In the genomic region with DNA sequence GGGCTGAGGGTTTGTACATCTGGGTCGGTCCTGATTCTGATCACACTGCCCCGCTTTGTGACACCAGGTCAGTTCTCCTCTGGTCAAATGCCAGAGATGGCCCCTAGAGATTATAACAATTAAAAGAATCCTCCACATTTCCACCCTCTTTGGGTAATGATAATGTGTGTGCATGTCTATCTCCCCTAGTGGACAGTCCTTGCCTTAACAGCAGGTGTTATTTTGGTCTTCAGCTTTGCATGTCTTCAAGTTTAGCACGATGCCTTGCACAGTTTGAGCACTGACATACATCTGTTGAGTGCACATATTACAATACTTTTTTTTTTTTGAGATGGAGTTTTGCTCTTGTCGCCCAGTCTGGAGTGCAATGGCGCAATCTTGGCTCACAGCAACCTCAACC, we compare ENCODE assay signal across 13 cellular contexts. TPM values are rescaled to one million over a fixed set of nuclear protein-coding genes. Genes with fewer than 3 reads are reported as not detected.
DNase-seq lines count a peak whose midpoint lies in the region; ATAC-seq and TF ChIP-seq lines count a peak whose summit lies in the region.
"Had no signal": no experiment of that assay in that cellular context is flagged by ENCODE, and none has a peak within 500 bp of the region (broad histone marks: within the 10 kb centered on the region; RNA-seq: fewer than 3 reads in every experiment).

No MANE protein-coding gene starts in this region.

- no peaks in the 10 kb centered on the region for H3K4me1 Mint-ChIP-seq in activated CD8-positive, alpha-beta T cell treated with anti-CD3 and anti-CD28 coated beads for 36 hours (ENCODE audit: low read depth)
- no peaks in the 10 kb centered on the region for H3K4me1 Mint-ChIP-seq in activated CD8-positive, alpha-beta T cell treated with anti-CD3 and anti-CD28 coated beads, Interleukin-2, amount 10 ng/mL, durations not matched to agents 7 days and 5 days (ENCODE audit: low read depth)
- H3K4me1 Mint-ChIP-seq in stimulated activated memory B cell treated with anti-CD40 and anti-IgM and Interleukin-4, amounts not matched to agents 10 μg/mL and 1 μg/mL and 100 μg/mL, for 72 hours: no peaks in the 10 kb centered on the region
- H3K4me1 Mint-ChIP-seq: activated CD4-positive, alpha-beta T cell treated with anti-CD3 and anti-CD28 coated beads, Interleukin-2, amount 10 ng/mL, durations not matched to agents 24 days and 14 days had no signal

- H3K36me3 Mint-ChIP-seq in activated CD8-positive, alpha-beta T cell treated with anti-CD3 and anti-CD28 coated beads for 36 hours (ENCODE audit: low read depth): no peaks in the 10 kb centered on the region
- H3K36me3 Mint-ChIP-seq in activated CD8-positive, alpha-beta T cell treated with anti-CD3 and anti-CD28 coated beads, Interleukin-2, amount 10 ng/mL, durations not matched to agents 7 days and 5 days (ENCODE audit: low read depth): no peaks in the 10 kb centered on the region
- H3K36me3 Mint-ChIP-seq in stimulated activated memory B cell treated with anti-CD40 and anti-IgM and Interleukin-4, amounts not matched to agents 10 μg/mL and 1 μg/mL and 100 μg/mL, for 72 hours: no peaks in the 10 kb centered on the region

- no TSS peak for BruUV-seq in mammary epithelial cell (replicated peaks; lab: Mats Ljungman, UMichigan)

- peak; percentile 35 for TF ChIP-seq CTCF in activated CD8-positive, alpha-beta T cell treated with anti-CD3 and anti-CD28 coated beads for 36 hours (IDR thresholded peaks at IDR 0.05)
- peak; percentile 53 to 63 for TF ChIP-seq CTCF in mammary epithelial cell (conservative IDR thresholded peaks at IDR 0.05 in 1 of 2, IDR thresholded peaks at IDR 0.05 in 1 of 2; ENCODE audit: extremely low read depth in 1 of 2, insufficient read depth in 1 of 2, low read depth in 1 of 2, low read length in 2 of 2)

- no peaks in the 10 kb centered on the region for H3K4me1 ChIP-seq in mammary epithelial cell (ENCODE audit: insufficient read depth, low read length)

- H2AFZ ChIP-seq in mammary epithelial cell (ENCODE audit: low read depth, low read length): no peak overlapping the region

- dilution Hi-C loops in mammary epithelial cell (cut with HindIII; ENCODE audit: low sequenced_read_pairs): no loop called here

- 97% methylated on average over 5 of the region's 5 CpGs for WGBS in mammary epithelial cell (ENCODE audit: low coverage, missing lambda C conversion rate)

- H3K27ac Mint-ChIP-seq in activated CD8-positive, alpha-beta T cell treated with anti-CD3 and anti-CD28 coated beads for 36 hours: no peak overlapping the region
- no peak overlapping the region for H3K27ac Mint-ChIP-seq in activated CD8-positive, alpha-beta T cell treated with anti-CD3 and anti-CD28 coated beads, Interleukin-2, amount 10 ng/mL, durations not matched to agents 7 days and 5 days
- H3K27ac Mint-ChIP-seq in stimulated activated memory B cell treated with anti-CD40 and anti-IgM and Interleukin-4, amounts not matched to agents 10 μg/mL and 1 μg/mL and 100 μg/mL, for 72 hours: no peak overlapping the region
- H3K27ac Mint-ChIP-seq: activated CD4-positive, alpha-beta T cell treated with anti-CD3 and anti-CD28 coated beads, Interleukin-2, amount 10 ng/mL, durations not matched to agents 24 days and 14 days; CD4-positive, alpha-beta T cell had no signal

- no peaks in the 10 kb centered on the region for H3K79me2 ChIP-seq in mammary epithelial cell (ENCODE audit: insufficient read depth, low read length)

- no peak overlapping the region for H3K9ac ChIP-seq in mammary epithelial cell (ENCODE audit: insufficient read depth, low read length)

- peak; percentile 66 for ATAC-seq in activated CD8-positive, alpha-beta T cell treated with anti-CD3 and anti-CD28 coated beads for 36 hours
- ATAC-seq in activated CD8-positive, alpha-beta T cell treated with anti-CD3 and anti-CD28 coated beads, Interleukin-2, amount 10 ng/mL, durations not matched to agents 7 days and 5 days: no peak
- ATAC-seq in stimulated activated memory B cell treated with anti-CD40 and anti-IgM and Interleukin-4, amounts not matched to agents 10 μg/mL and 1 μg/mL and 100 μg/mL, for 72 hours: peak; percentile 7
- no peak for ATAC-seq in HG03439 (IDR thresholded peaks at IDR 0.05; ENCODE audit: unreplicated experiment)
- no peak for ATAC-seq in HG03432 (IDR thresholded peaks at IDR 0.05; ENCODE audit: unreplicated experiment)

- CTCF ChIA-PET in activated CD8-positive, alpha-beta T cell treated with anti-CD3 and anti-CD28 coated beads for 36 hours (lab: Charles Lee): interaction anchor here (0.6 to 1.6 kb wide), 14 partner anchors 8 to 268 kb away, joined by 3 to 6 read pairs (median 3); no protein-coding TSS in a partner anchor
- CTCF ChIA-PET in activated CD8-positive, alpha-beta T cell treated with anti-CD3 and anti-CD28 coated beads, Interleukin-2, amount 10 ng/mL, durations not matched to agents 7 days and 5 days (lab: Charles Lee): interaction anchor here (1.1 to 3.4 kb wide), 6 partner anchors 9 to 145 kb away, joined by 3 to 13 read pairs (median 6); no protein-coding TSS in a partner anchor
- CTCF ChIA-PET in mammary epithelial cell (lab: Charles Lee; ENCODE audit: low non-redundant PET): interaction anchor here (0.6 kb wide), 1 partner anchor 27 kb away, joined by 5 read pairs; no protein-coding TSS in a partner anchor

- in situ Hi-C loops in mammary epithelial cell (cut with MboI; ENCODE audit: low sequenced_read_pairs in 2 of 2): no loop called here

- intact Hi-C loops in activated CD8-positive, alpha-beta T cell treated with anti-CD3 and anti-CD28 coated beads for 36 hours (cut with micrococcal nuclease): no loop called here
- intact Hi-C loops in mammary epithelial cell (cut with micrococcal nuclease): loop anchor here (2.0 kb wide), 1 partner anchor 276 kb away; no protein-coding TSS in a partner anchor

- H3K27me3 ChIP-seq in mammary epithelial cell (ENCODE audit: insufficient read depth, low read length): no peaks in the 10 kb centered on the region

- no peak overlapping the region for H3K4me2 ChIP-seq in mammary epithelial cell (ENCODE audit: insufficient read depth, low read depth, low read length)

- DNase-seq in activated CD8-positive, alpha-beta T cell treated with anti-CD3 and anti-CD28 coated beads for 36 hours: peak; percentile 7
- DNase-seq in activated CD8-positive, alpha-beta T cell treated with anti-CD3 and anti-CD28 coated beads, Interleukin-2, amount 10 ng/mL, durations not matched to agents 7 days and 5 days: no peak
- DNase-seq in HT-29 (ENCODE audit: low spot score) (peak; percentile 9), mammary epithelial cell (no peak), ureter (ENCODE audit: low spot score) (no peak)
- DNase-seq: activated CD4-positive, alpha-beta T cell treated with anti-CD3 and anti-CD28 coated beads, Interleukin-2, amount 10 ng/mL, durations not matched to agents 24 days and 14 days; CD4-positive, alpha-beta T cell; mesendoderm; NCI-H2107 had no signal

- H3K36me3 ChIP-seq in mammary epithelial cell (ENCODE audit: insufficient read depth, low read length): no peaks in the 10 kb centered on the region

- no peaks in the 10 kb centered on the region for H3K9me3 Mint-ChIP-seq in activated CD8-positive, alpha-beta T cell treated with anti-CD3 and anti-CD28 coated beads for 36 hours
- H3K9me3 Mint-ChIP-seq in activated CD8-positive, alpha-beta T cell treated with anti-CD3 and anti-CD28 coated beads, Interleukin-2, amount 10 ng/mL, durations not matched to agents 7 days and 5 days (ENCODE audit: insufficient read depth): no peaks in the 10 kb centered on the region
- H3K9me3 Mint-ChIP-seq in stimulated activated memory B cell treated with anti-CD40 and anti-IgM and Interleukin-4, amounts not matched to agents 10 μg/mL and 1 μg/mL and 100 μg/mL, for 72 hours: no peaks in the 10 kb centered on the region
- H3K9me3 Mint-ChIP-seq: activated CD4-positive, alpha-beta T cell treated with anti-CD3 and anti-CD28 coated beads, Interleukin-2, amount 10 ng/mL, durations not matched to agents 24 days and 14 days; CD4-positive, alpha-beta T cell had no signal

- no peak overlapping the region for H3K4me3 ChIP-seq in mammary epithelial cell (replicated peaks in 1 of 3; ENCODE audit: insufficient read depth in 1 of 3, low read depth in 2 of 3, low read length in 3 of 3)
- H3K4me3 ChIP-seq: coronary artery had no signal

- H3K27ac ChIP-seq in mammary epithelial cell (ENCODE audit: insufficient read depth, low read depth, low read length): no peak overlapping the region
- H3K27ac ChIP-seq: coronary artery had no signal

- H3K9me3 ChIP-seq in mammary epithelial cell (replicated peaks; ENCODE audit: insufficient read depth, low read length): no peaks in the 10 kb centered on the region

- POLR2A ChIA-PET in activated CD8-positive, alpha-beta T cell treated with anti-CD3 and anti-CD28 coated beads for 36 hours (lab: Charles Lee): no interaction called here
- POLR2A ChIA-PET in activated CD8-positive, alpha-beta T cell treated with anti-CD3 and anti-CD28 coated beads, Interleukin-2, amount 10 ng/mL, durations not matched to agents 7 days and 5 days (lab: Charles Lee): no interaction called here

- no peak overlapping the region for H3K4me3 Mint-ChIP-seq in activated CD8-positive, alpha-beta T cell treated with anti-CD3 and anti-CD28 coated beads for 36 hours
- H3K4me3 Mint-ChIP-seq in activated CD8-positive, alpha-beta T cell treated with anti-CD3 and anti-CD28 coated beads, Interleukin-2, amount 10 ng/mL, durations not matched to agents 7 days and 5 days: no peak overlapping the region
- no peak overlapping the region for H3K4me3 Mint-ChIP-seq in stimulated activated memory B cell treated with anti-CD40 and anti-IgM and Interleukin-4, amounts not matched to agents 10 μg/mL and 1 μg/mL and 100 μg/mL, for 72 hours
- H3K4me3 Mint-ChIP-seq: activated CD4-positive, alpha-beta T cell treated with anti-CD3 and anti-CD28 coated beads, Interleukin-2, amount 10 ng/mL, durations not matched to agents 24 days and 14 days; CD4-positive, alpha-beta T cell had no signal

- no peaks in the 10 kb centered on the region for H3K27me3 Mint-ChIP-seq in activated CD8-positive, alpha-beta T cell treated with anti-CD3 and anti-CD28 coated beads for 36 hours
- H3K27me3 Mint-ChIP-seq in activated CD8-positive, alpha-beta T cell treated with anti-CD3 and anti-CD28 coated beads, Interleukin-2, amount 10 ng/mL, durations not matched to agents 7 days and 5 days (ENCODE audit: low read depth): no peaks in the 10 kb centered on the region
- H3K27me3 Mint-ChIP-seq in stimulated activated memory B cell treated with anti-CD40 and anti-IgM and Interleukin-4, amounts not matched to agents 10 μg/mL and 1 μg/mL and 100 μg/mL, for 72 hours: peaks cover 8% of the 10 kb centered on the region
- H3K27me3 Mint-ChIP-seq: CD4-positive, alpha-beta T cell had no signal

- H4K20me1 ChIP-seq in mammary epithelial cell (ENCODE audit: insufficient read depth, low read length): no peaks in the 10 kb centered on the region

RNA-seq across cellular contexts. Expression of a gene that starts 25.7 kb away (rescaled TPM):
- total RNA-seq in activated CD8-positive, alpha-beta T cell treated with anti-CD3 and anti-CD28 coated beads for 36 hours: 100 to 1,000 TPM; 113 to 115 TPM
- total RNA-seq in activated CD8-positive, alpha-beta T cell treated with anti-CD3 and anti-CD28 coated beads, Interleukin-2, amount 10 ng/mL, durations not matched to agents 7 days and 5 days: 100 to 1,000 TPM; 102 to 109 TPM
- 89.7 and 93.1 TPM in 2 replicates for total RNA-seq in HT-29 (2014; rRNA removed; shearing (Covaris generic))
- total RNA-seq in mammary epithelial cell: 100 to 1,000 TPM; 129 to 238 TPM
- 102 TPM for polyA plus RNA-seq in mammary epithelial cell
- polyA minus RNA-seq in mammary epithelial cell: 109 TPM
- 89.9 TPM for total RNA-seq in ureter

Comparison
In these comparisons a context has a peak if more than half of its experiments do, and no peak if none do; other contexts are left out.
1. ATAC-seq: peak in activated CD8-positive, alpha-beta T cell treated with anti-CD3 and anti-CD28 coated beads for 36 hours (single experiment) and stimulated activated memory B cell treated with anti-CD40 and anti-IgM and Interleukin-4, amounts not matched to agents 10 μg/mL and 1 μg/mL and 100 μg/mL, for 72 hours (single experiment); none in activated CD8-positive, alpha-beta T cell treated with anti-CD3 and anti-CD28 coated beads, Interleukin-2, amount 10 ng/mL, durations not matched to agents 7 days and 5 days (single experiment), HG03439 (single experiment) and HG03432 (single experiment).
2. DNase-seq: peak in activated CD8-positive, alpha-beta T cell treated with anti-CD3 and anti-CD28 coated beads for 36 hours (single experiment) and HT-29 (single experiment); none in activated CD8-positive, alpha-beta T cell treated with anti-CD3 and anti-CD28 coated beads, Interleukin-2, amount 10 ng/mL, durations not matched to agents 7 days and 5 days (single experiment), mammary epithelial cell (single experiment) and ureter (single experiment).